In the genomic region with DNA sequence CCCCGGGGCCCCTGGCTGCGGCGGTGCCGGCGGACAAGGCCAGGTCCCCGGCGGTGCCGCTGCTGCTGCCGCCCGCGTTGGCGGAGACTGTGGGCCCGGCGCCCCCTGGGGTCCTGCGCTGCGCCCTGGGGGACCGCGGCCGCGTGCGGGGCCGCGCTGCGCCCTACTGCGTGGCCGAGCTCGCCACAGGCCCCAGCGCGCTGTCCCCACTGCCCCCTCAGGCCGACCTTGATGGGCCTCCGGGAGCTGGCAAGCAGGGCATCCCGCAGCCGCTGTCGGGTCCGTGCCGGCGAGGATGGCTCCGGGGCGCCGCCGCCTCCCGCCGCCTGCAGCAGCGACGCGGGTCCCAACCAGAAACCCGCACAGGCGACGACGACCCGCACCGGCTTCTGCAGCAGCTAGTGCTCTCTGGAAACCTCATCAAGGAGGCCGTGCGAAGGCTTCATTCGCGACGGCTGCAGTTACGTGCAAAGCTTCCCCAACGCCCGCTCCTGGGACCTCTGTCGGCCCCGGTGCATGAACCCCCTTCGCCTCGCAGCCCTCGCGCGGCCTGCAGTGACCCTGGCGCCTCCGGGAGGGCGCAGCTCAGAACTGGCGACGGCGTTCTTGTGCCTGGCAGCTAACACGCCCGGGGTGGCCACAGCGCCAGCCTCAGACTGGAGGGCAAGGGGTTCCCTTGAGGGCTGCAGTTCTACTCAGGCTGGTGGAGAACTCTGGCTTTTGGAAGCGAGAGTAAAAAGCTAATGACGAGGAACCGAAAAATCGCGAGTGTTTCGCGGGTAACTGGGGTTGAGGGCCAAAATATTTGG, we compare ENCODE assay signal across 8 cellular contexts. TPM values are rescaled to one million over a fixed set of nuclear protein-coding genes. Genes with fewer than 3 reads are reported as not detected.
DNase-seq lines count a peak whose midpoint lies in the region; ATAC-seq and TF ChIP-seq lines count a peak whose summit lies in the region.

No MANE protein-coding gene starts in this region.

- TF ChIP-seq CTCF in DND-41 (IDR thresholded peaks at IDR 0.05; ENCODE audit: borderline replicate concordance, extremely low read depth, low read length, poor library complexity, severe bottlenecking), result peak; percentile 31
- TF ChIP-seq CTCF in endodermal cell (conservative IDR thresholded peaks at IDR 0.05), result peak; percentile 51

- H3K27ac ChIP-seq in DND-41 (ENCODE audit: low read length) (peak overlapping the region; percentile 79; the same call in 1 of the 2 replicates), endodermal cell (ENCODE audit: low read depth, low read length) (peak overlapping the region; percentile 17)

- H3K4me3 ChIP-seq in DND-41 (ENCODE audit: low read depth in 1 of 2, low read length in 2 of 2) (peak overlapping the region; percentile 55 to 58; a peak in 3 of 4 replicates), endodermal cell (ENCODE audit: low read length) (peak overlapping the region; percentile 82)

- no peaks in the 10 kb centered on the region for H3K36me3 Mint-ChIP-seq in endodermal cell (ENCODE audit: low read depth)

- H3K4me3 Mint-ChIP-seq in endodermal cell, result peak overlapping the region; percentile 77

- H3K9me3 ChIP-seq in DND-41 (ENCODE audit: insufficient read depth, low read length, severe bottlenecking) (no peaks in the 10 kb centered on the region), endodermal cell (ENCODE audit: control insufficient read depth, low read length) (no peaks in the 10 kb centered on the region)

- WGBS in endodermal cell (ENCODE audit: insufficient coverage in 1 of 2, insufficient read length in 1 of 2), 2 experiments, result 1 to 3% methylated on average over 21 to 83 of the region's 83 CpGs

- H3K9ac ChIP-seq in DND-41 (ENCODE audit: low read depth, low read length) (peak overlapping the region; percentile 61), endodermal cell (ENCODE audit: extremely low read depth, low read length, poor library complexity, severe bottlenecking) (peak overlapping the region; percentile 57)

- 0 out of 2 replicates have a peak, but pooled peaks cover 3% of the 10 kb centered on the region for H4K20me1 ChIP-seq in DND-41 (ENCODE audit: insufficient read depth, low read length)

- DNase-seq in DND-41 (peak; percentile 53), MV-4-11 (lab: John Stamatoyannopoulos, UW) (peak; percentile 51), endodermal cell (peak; percentile 90), midbrain (lab: John Stamatoyannopoulos, UW) (peak; percentile 46)
- peak in 2 of 3 experiments; percentile 45 to 50 for DNase-seq in activated CD8-positive, alpha-beta memory T cell treated with anti-CD3 and anti-CD28 coated beads for 48 hours (ENCODE audit: low read depth in 2 of 3, low spot score in 2 of 3)
- peak; percentile 27 to 45 for DNase-seq in stimulated activated CD8-positive, alpha-beta memory T cell treated with anti-CD3 and anti-CD28 coated beads, Interleukin-7, amount 100 ng/mL, for 1 hour (ENCODE audit: low read depth in 2 of 2)
- DNase-seq in NK-92 treated with Interleukin-12 subunit alpha and Interleukin-12 subunit beta, amount 100 ng/mL, for 24 hours (lab: John Stamatoyannopoulos, UW), result no peak

- peaks cover 7% of the 10 kb centered on the region for H3K27me3 ChIP-seq in DND-41 (ENCODE audit: insufficient read depth, low read length, poor library complexity)
- peaks cover 9% of the 10 kb centered on the region for H3K27me3 ChIP-seq in endodermal cell (ENCODE audit: control insufficient read depth, insufficient read depth, low read length, poor library complexity, severe bottlenecking)

- H3K79me2 ChIP-seq in DND-41 (ENCODE audit: insufficient read depth, low read length), result 0 out of 2 replicates have a peak, but pooled peaks cover 3% of the 10 kb centered on the region

- H2AFZ ChIP-seq in DND-41 (ENCODE audit: low read depth, low read length), result peak overlapping the region; percentile 80

- peaks cover 27% of the 10 kb centered on the region for H3K27me3 Mint-ChIP-seq in endodermal cell (ENCODE audit: insufficient read depth)

- H3K4me1 ChIP-seq in DND-41 (ENCODE audit: insufficient read depth, low read length) (peaks cover 23% of the 10 kb centered on the region), endodermal cell (ENCODE audit: control insufficient read depth, insufficient read depth, low read length) (peaks cover 7% of the 10 kb centered on the region)

- H3K4me2 ChIP-seq in DND-41 (ENCODE audit: insufficient read depth, low read length), result peak overlapping the region; percentile 97

- H3K36me3 ChIP-seq in DND-41 (ENCODE audit: insufficient read depth, low read length) (no peaks in the 10 kb centered on the region), endodermal cell (ENCODE audit: control insufficient read depth, insufficient read depth, low read length) (no peaks in the 10 kb centered on the region)

- peaks cover 25% of the 10 kb centered on the region for H3K4me1 Mint-ChIP-seq in endodermal cell

- ATAC-seq in DND-41 (ENCODE audit: insufficient read depth, low read depth) (peak; percentile 54), GM21786 (IDR thresholded peaks at IDR 0.05; ENCODE audit: unreplicated experiment) (peak; percentile 30)

- peak overlapping the region; percentile 67 for H3K27ac Mint-ChIP-seq in endodermal cell

- no peaks in the 10 kb centered on the region for H3K9me3 Mint-ChIP-seq in endodermal cell

RNA-seq across cellular contexts. Expression of gene FRAT1, which starts 0.8 kb away (rescaled TPM):
- total RNA-seq in endodermal cell, result 1 to 10 TPM; 6.5 to 7.3 TPM
- 3.2 TPM for polyA plus RNA-seq in endodermal cell (2013, experiment 1 of 2)
- polyA plus RNA-seq in endodermal cell (2013, experiment 2 of 2), result 2.2 TPM

RNA-seq across cellular contexts. Expression of gene FRAT2, which starts 14.7 kb away (rescaled TPM):
- total RNA-seq in endodermal cell, result 10 to 100 TPM; 31.0 to 35.2 TPM
- 12.1 TPM for polyA plus RNA-seq in endodermal cell (2013, experiment 1 of 2)
- 8.5 TPM for polyA plus RNA-seq in endodermal cell (2013, experiment 2 of 2)

RNA-seq across cellular contexts. Expression of gene ARHGAP19, which starts 27.4 kb away (rescaled TPM):
- total RNA-seq in endodermal cell, result 10 to 100 TPM; 26.8 to 47.6 TPM
- 31.1 TPM for polyA plus RNA-seq in endodermal cell (2013, experiment 1 of 2)
- polyA plus RNA-seq in endodermal cell (2013, experiment 2 of 2), result 30.3 TPM
